ENCODE assay signal across 10 cellular contexts in genomic region chr2:126655066-126655465, GRCh38. TPM values are rescaled to one million over a fixed set of nuclear protein-coding genes. Genes with fewer than 3 reads are reported as not detected.
A peak's percentile ranks its signal among the peaks of the same experiment; 100 is the strongest.
DNase-seq lines count a peak whose midpoint lies in the region; ATAC-seq and TF ChIP-seq lines count a peak whose summit lies in the region.
"Had no signal": no experiment of that assay in that cellular context is flagged by ENCODE, and none has a peak within 500 bp of the region (broad histone marks: within the 10 kb centered on the region; RNA-seq: fewer than 3 reads in every experiment).

No MANE protein-coding gene starts in this region.

- peaks cover 4 to 17% of the 10 kb centered on the region in 2 donors for H3K4me1 ChIP-seq in lung (ENCODE audit: control insufficient read depth in 2 of 2, insufficient read depth in 2 of 2, low read length in 2 of 2)
- H3K4me1 ChIP-seq in thyroid gland, result peaks cover 0 to 13% of the 10 kb centered on the region in 2 donors

- peak overlapping the region; percentile 94 for H3K27ac Mint-ChIP-seq in activated CD4-positive, alpha-beta T cell treated with anti-CD3 and anti-CD28 coated beads, Interleukin-2, amount 10 ng/mL, durations not matched to agents 7 days and 5 days
- H3K27ac Mint-ChIP-seq in activated naive CD8-positive, alpha-beta T cell treated with anti-CD3 and anti-CD28 coated beads, Interleukin-2, amount 10 ng/mL, durations not matched to agents 7 days and 5 days, result peak overlapping the region; percentile 98

- H3K9me3 Mint-ChIP-seq in activated CD4-positive, alpha-beta T cell treated with anti-CD3 and anti-CD28 coated beads, Interleukin-2, amount 10 ng/mL, durations not matched to agents 7 days and 5 days, result peaks cover 6% of the 10 kb centered on the region
- H3K9me3 Mint-ChIP-seq in activated naive CD8-positive, alpha-beta T cell treated with anti-CD3 and anti-CD28 coated beads, Interleukin-2, amount 10 ng/mL, durations not matched to agents 7 days and 5 days, result peaks cover 9% of the 10 kb centered on the region

- POLR2A ChIA-PET in activated CD4-positive, alpha-beta T cell treated with anti-CD3 and anti-CD28 coated beads, Interleukin-2, amount 10 ng/mL, durations not matched to agents 7 days and 5 days (lab: Charles Lee), result no interaction called here
- POLR2A ChIA-PET in activated naive CD8-positive, alpha-beta T cell treated with anti-CD3 and anti-CD28 coated beads, Interleukin-2, amount 10 ng/mL, durations not matched to agents 7 days and 5 days (lab: Charles Lee), result interaction anchor here (0.8 kb wide), 1 partner anchor 9 kb away, joined by 7 read pairs; no protein-coding TSS in a partner anchor

- TF ChIP-seq POLR2A in thyroid gland (IDR thresholded peaks at IDR 0.05), result no peak

- no peaks in the 10 kb centered on the region for H3K27me3 Mint-ChIP-seq in activated CD4-positive, alpha-beta T cell treated with anti-CD3 and anti-CD28 coated beads, Interleukin-2, amount 10 ng/mL, durations not matched to agents 7 days and 5 days
- H3K27me3 Mint-ChIP-seq in activated naive CD8-positive, alpha-beta T cell treated with anti-CD3 and anti-CD28 coated beads, Interleukin-2, amount 10 ng/mL, durations not matched to agents 7 days and 5 days, result no peaks in the 10 kb centered on the region

- peaks cover 31% of the 10 kb centered on the region for H3K4me1 Mint-ChIP-seq in activated CD4-positive, alpha-beta T cell treated with anti-CD3 and anti-CD28 coated beads, Interleukin-2, amount 10 ng/mL, durations not matched to agents 7 days and 5 days
- H3K4me1 Mint-ChIP-seq in activated naive CD8-positive, alpha-beta T cell treated with anti-CD3 and anti-CD28 coated beads, Interleukin-2, amount 10 ng/mL, durations not matched to agents 7 days and 5 days, result peaks cover 32% of the 10 kb centered on the region

- H3K27me3 ChIP-seq in lung (ENCODE audit: control insufficient read depth, insufficient read depth) (no peaks in the 10 kb centered on the region), thyroid gland (no peaks in the 10 kb centered on the region)

- H3K27ac ChIP-seq in lung (ENCODE audit: low read depth in 1 of 2, low read length in 1 of 2) (peak overlapping the region; percentile 93 to 100), thyroid gland (peak overlapping the region; percentile 38 to 92 (median 91))
- H3K27ac ChIP-seq: RWPE1 had no signal

- CTCF ChIA-PET in activated CD4-positive, alpha-beta T cell treated with anti-CD3 and anti-CD28 coated beads, Interleukin-2, amount 10 ng/mL, durations not matched to agents 7 days and 5 days (lab: Charles Lee), result no interaction called here

- H3K4me3 ChIP-seq in lung (no peak overlapping the region), thyroid gland (replicated peaks in 1 of 3) (no peak overlapping the region)

- peak; percentile 5 for DNase-seq in activated CD4-positive, alpha-beta T cell treated with anti-CD3 and anti-CD28 coated beads, Interleukin-2, amount 10 ng/mL, durations not matched to agents 7 days and 5 days
- DNase-seq in activated CD4-positive, alpha-beta T cell treated with anti-CD3 and anti-CD28 coated beads, Interleukin-2, amount 50 U/mL, for 1 hour, result no peak
- DNase-seq in activated naive CD8-positive, alpha-beta T cell treated with anti-CD3 and anti-CD28 coated beads, Interleukin-2, amount 10 ng/mL, durations not matched to agents 7 days and 5 days, result no peak
- no peak for DNase-seq in lung (ENCODE audit: low spot score)
- no peak for DNase-seq in thyroid gland
- DNase-seq in NOMO-1 (lab: John Stamatoyannopoulos, UW; ENCODE audit: unreplicated experiment in 2 of 2), result no peak
- no peak for DNase-seq in AG08396 (ENCODE audit: low spot score)
- DNase-seq: midbrain had no signal

- intact Hi-C loops in thyroid gland (cut with DNase I), result no loop called here

- H3K9me3 ChIP-seq in lung (ENCODE audit: control insufficient read depth in 2 of 2, insufficient read depth in 1 of 2, low read length in 1 of 2), result no peaks in the 10 kb centered on the region
- H3K9me3 ChIP-seq in thyroid gland, result no peaks in the 10 kb centered on the region

- WGBS in lung, 2 donors, result 67% methylated on average over 6 of the region's 6 CpGs
- 85 to 87% methylated on average over 6 of the region's 6 CpGs for WGBS in thyroid gland, 2 donors

- H3K36me3 ChIP-seq in lung (ENCODE audit: control insufficient read depth in 2 of 2, insufficient read depth in 2 of 2, low read length in 2 of 2) (peaks cover 0 to under 1% of the 10 kb centered on the region in 2 donors), thyroid gland (no peaks in the 10 kb centered on the region)

- H3K4me3 Mint-ChIP-seq in activated CD4-positive, alpha-beta T cell treated with anti-CD3 and anti-CD28 coated beads, Interleukin-2, amount 10 ng/mL, durations not matched to agents 7 days and 5 days, result peak overlapping the region; percentile 83
- H3K4me3 Mint-ChIP-seq in activated naive CD8-positive, alpha-beta T cell treated with anti-CD3 and anti-CD28 coated beads, Interleukin-2, amount 10 ng/mL, durations not matched to agents 7 days and 5 days, result peak overlapping the region; percentile 95

- no peak for ATAC-seq in activated naive CD8-positive, alpha-beta T cell treated with anti-CD3 and anti-CD28 coated beads, Interleukin-2, amount 10 ng/mL, durations not matched to agents 7 days and 5 days (ENCODE audit: low read depth)
- ATAC-seq in lung (ENCODE audit: insufficient read depth, low FRiP score) (no peak), HG03159 (IDR thresholded peaks at IDR 0.05; ENCODE audit: unreplicated experiment) (no peak)

- H3K36me3 Mint-ChIP-seq in activated CD4-positive, alpha-beta T cell treated with anti-CD3 and anti-CD28 coated beads, Interleukin-2, amount 10 ng/mL, durations not matched to agents 7 days and 5 days (ENCODE audit: low read depth), result peaks cover 29% of the 10 kb centered on the region
- peaks cover 19% of the 10 kb centered on the region for H3K36me3 Mint-ChIP-seq in activated naive CD8-positive, alpha-beta T cell treated with anti-CD3 and anti-CD28 coated beads, Interleukin-2, amount 10 ng/mL, durations not matched to agents 7 days and 5 days

- no peak for TF ChIP-seq CTCF in lung (IDR thresholded peaks at IDR 0.05; ENCODE audit: control extremely low read depth, extremely low read depth)
- TF ChIP-seq CTCF in thyroid gland (IDR thresholded peaks at IDR 0.05), result no peak

RNA-seq across cellular contexts. Expression of gene GYPC, which starts 0.9 kb away (rescaled TPM):
- 100 to 1,000 TPM; 149 to 161 TPM for total RNA-seq in activated CD4-positive, alpha-beta T cell treated with anti-CD3 and anti-CD28 coated beads, Interleukin-2, amount 10 ng/mL, durations not matched to agents 7 days and 5 days
- 100 to 1,000 TPM; 132 to 137 TPM for total RNA-seq in activated naive CD8-positive, alpha-beta T cell treated with anti-CD3 and anti-CD28 coated beads, Interleukin-2, amount 10 ng/mL, durations not matched to agents 7 days and 5 days
- 10 to 100 TPM; 61.4 to 93.6 TPM for total RNA-seq in lung
- 100 to 1,000 TPM; 132 to 170 TPM for polyA plus RNA-seq in lung
- 10 to 100 TPM; 17.1 to 83.6 (median 42.5) TPM for total RNA-seq in thyroid gland
